ENCODE assay signal across 28 cellular contexts in genomic region chr12:19801941-19802340, GRCh38.
"Had no signal": no experiment of that assay in that cellular context is flagged by ENCODE, and none has a peak within 500 bp of the region (broad histone marks: within the 10 kb centered on the region; RNA-seq: fewer than 3 reads in every experiment).

No MANE protein-coding gene starts in this region.

- H3K36me3 Mint-ChIP-seq: activated naive CD8-positive, alpha-beta T cell treated with anti-CD3 and anti-CD28 coated beads, Interleukin-2, amount 10 ng/mL, durations not matched to agents 7 days and 5 days; stimulated activated memory B cell treated with anti-CD40 and anti-IgM and Interleukin-4, amounts not matched to agents 10 μg/mL and 1 μg/mL and 100 μg/mL, for 72 hours had no signal

- H3K4me1 Mint-ChIP-seq: nephron; stimulated activated memory B cell treated with anti-CD40 and anti-IgM and Interleukin-4, amounts not matched to agents 10 μg/mL and 1 μg/mL and 100 μg/mL, for 72 hours had no signal

- H3K27ac Mint-ChIP-seq: activated naive CD8-positive, alpha-beta T cell treated with anti-CD3 and anti-CD28 coated beads, Interleukin-2, amount 10 ng/mL, durations not matched to agents 7 days and 5 days; nephron; stimulated activated memory B cell treated with anti-CD40 and anti-IgM and Interleukin-4, amounts not matched to agents 10 μg/mL and 1 μg/mL and 100 μg/mL, for 72 hours had no signal

- H3K27me3 ChIP-seq: breast epithelium, heart right ventricle, neutrophil, ovary, right lobe of liver, testis, upper lobe of right lung had no signal

- H3K27ac ChIP-seq: breast epithelium, heart right ventricle, neutrophil, ovary, psoas muscle, right lobe of liver, testis, upper lobe of right lung, WERI-Rb-1 had no signal

- DNase-seq: activated CD4-positive, alpha-beta T cell treated with anti-CD3 and anti-CD28 coated beads, Interleukin-2, amount 50 U/mL, for 1 hour; activated CD4-positive, CD25-positive, alpha-beta regulatory T cell treated with anti-CD3 and anti-CD28 coated beads, Interleukin-2, amount 50 U/mL, for 72 hours; activated CD8-positive, alpha-beta memory T cell treated with anti-CD3 and anti-CD28 coated beads for 24 hours; activated CD8-positive, alpha-beta memory T cell treated with anti-CD3 and anti-CD28 coated beads, Interleukin-2, amount 50 U/mL, for 4 hours; activated naive CD4-positive, alpha-beta T cell; activated naive CD8-positive, alpha-beta T cell treated with anti-CD3 and anti-CD28 coated beads, Interleukin-2, amount 10 ng/mL, durations not matched to agents 7 days and 5 days; activated T-cell treated with anti-CD3 and anti-CD28 coated beads, Interleukin-2, amount 50 U/mL, for 24 hours; amygdala; cortex of kidney; effector CD4-positive, alpha-beta T cell; foreskin fibroblast; heart right ventricle; islet precursor cell; left cardiac atrium; ovary; psoas muscle; right lobe of liver; stimulated activated CD4-positive, alpha-beta T cell treated with anti-CD3 and anti-CD28 coated beads, Interleukin-15, amount 100 ng/mL, for 24 hours; T-helper 1 cell; testis; upper lobe of right lung; WERI-Rb-1 had no signal

- H3K9me3 ChIP-seq: breast epithelium, neutrophil, ovary, psoas muscle, right lobe of liver, testis, upper lobe of right lung had no signal

- H3K27me3 Mint-ChIP-seq: activated T-cell treated with anti-CD3 and anti-CD28 coated beads, Interleukin-2, amount 50 U/mL, for 24 hours; activated T-helper 17 cell treated with anti-CD3 and anti-CD28 coated beads, Interleukin-2, amount 50 U/mL, for 72 hours; stimulated activated memory B cell treated with anti-CD40 and anti-IgM and Interleukin-4, amounts not matched to agents 10 μg/mL and 1 μg/mL and 100 μg/mL, for 72 hours had no signal

- H3K36me3 ChIP-seq: breast epithelium, heart right ventricle, neutrophil, ovary, right lobe of liver, upper lobe of right lung, WERI-Rb-1 had no signal

- ATAC-seq: heart right ventricle; left cardiac atrium; psoas muscle; right lobe of liver; stimulated activated memory B cell treated with anti-CD40 and anti-IgM and Interleukin-4, amounts not matched to agents 10 μg/mL and 1 μg/mL and 100 μg/mL, for 72 hours; upper lobe of right lung had no signal

- H3K9me3 Mint-ChIP-seq: activated T-helper 17 cell treated with anti-CD3 and anti-CD28 coated beads, Interleukin-2, amount 50 U/mL, for 72 hours had no signal

- H3K4me3 ChIP-seq: breast epithelium, heart right ventricle, ovary, psoas muscle, right lobe of liver, smooth muscle cell, testis, upper lobe of right lung had no signal

- H3K4me1 ChIP-seq: breast epithelium, psoas muscle, right lobe of liver, testis had no signal

- H3K4me3 Mint-ChIP-seq: activated naive CD8-positive, alpha-beta T cell treated with anti-CD3 and anti-CD28 coated beads, Interleukin-2, amount 10 ng/mL, durations not matched to agents 7 days and 5 days; activated T-cell treated with anti-CD3 and anti-CD28 coated beads, Interleukin-2, amount 50 U/mL, for 24 hours; activated T-helper 17 cell treated with anti-CD3 and anti-CD28 coated beads, Interleukin-2, amount 50 U/mL, for 72 hours; nephron; stimulated activated memory B cell treated with anti-CD40 and anti-IgM and Interleukin-4, amounts not matched to agents 10 μg/mL and 1 μg/mL and 100 μg/mL, for 72 hours had no signal
